In genomic region chr20:4925842-4926530, GRCh38 we compare ENCODE assay signal across 12 cellular contexts.
DNase-seq lines count a peak whose midpoint lies in the region; ATAC-seq, FAIRE-seq and TF ChIP-seq lines count a peak whose summit lies in the region.
"Had no signal": no experiment of that assay in that cellular context is flagged by ENCODE, and none has a peak within 500 bp of the region (broad histone marks: within the 10 kb centered on the region; RNA-seq: fewer than 3 reads in every experiment).

No MANE protein-coding gene starts in this region.

- H3K4me3 Mint-ChIP-seq in activated B cell treated with CpG ODN at 0.5 μM for 24 hours (no peak overlapping the region), Caco-2 (ENCODE audit: unreplicated experiment) (no peak overlapping the region)

- H3K4me3 ChIP-seq in Caco-2 (ENCODE audit: low read depth, low read length): no peak overlapping the region

- H3K9me3 ChIP-seq in Caco-2: no peaks in the 10 kb centered on the region

- POLR2A ChIA-PET in activated B cell treated with CpG ODN at 0.5 μM for 24 hours (lab: Charles Lee): no interaction called here
- POLR2A ChIA-PET in Caco-2 (lab: Charles Lee): no interaction called here

- BruUV-seq in Caco-2 (replicated peaks; lab: Mats Ljungman, UMichigan): no TSS peak

- ATAC-seq in activated B cell treated with CpG ODN at 0.5 μM for 24 hours (ENCODE audit: low read depth) (no peak), GM21619 (IDR thresholded peaks at IDR 0.05; ENCODE audit: unreplicated experiment) (no peak), HG03139 (IDR thresholded peaks at IDR 0.05; ENCODE audit: unreplicated experiment) (no peak)
- ATAC-seq: HCT116 had no signal

- H3K27me3 ChIP-seq in Caco-2 (replicated peaks; ENCODE audit: control insufficient read depth, insufficient read depth, low read length): no peaks in the 10 kb centered on the region

- H3K4me1 Mint-ChIP-seq in activated B cell treated with CpG ODN at 0.5 μM for 24 hours (peaks cover 15% of the 10 kb centered on the region), Caco-2 (ENCODE audit: low read depth, unreplicated experiment) (no peaks in the 10 kb centered on the region)

- H3K4me1 ChIP-seq in Caco-2: no peaks in the 10 kb centered on the region

- H3K9me3 Mint-ChIP-seq in activated B cell treated with CpG ODN at 0.5 μM for 24 hours (no peaks in the 10 kb centered on the region), Caco-2 (ENCODE audit: unreplicated experiment) (no peaks in the 10 kb centered on the region)

- no peak for FAIRE-seq in HTR-8/SVneo (lab: Jason Lieb, UNC)

- CTCF ChIA-PET in activated B cell treated with CpG ODN at 0.5 μM for 24 hours (lab: Charles Lee): interaction anchor here (0.6 to 0.7 kb wide), 2 partner anchors 24 to 69 kb away, joined by 3 to 4 read pairs; no protein-coding TSS in a partner anchor
- CTCF ChIA-PET in Caco-2 (lab: Charles Lee): no interaction called here

- intact Hi-C loops in activated B cell treated with CpG ODN at 0.5 μM for 24 hours (cut with micrococcal nuclease): no loop called here
- intact Hi-C loops in posterior vena cava (cut with DNase I): no loop called here
- intact Hi-C loops in Caco-2 (cut with micrococcal nuclease; ENCODE audit: unreplicated experiment): no loop called here

- H3K36me3 Mint-ChIP-seq in activated B cell treated with CpG ODN at 0.5 μM for 24 hours (ENCODE audit: low read depth) (peaks cover 66% of the 10 kb centered on the region), Caco-2 (ENCODE audit: insufficient read depth, unreplicated experiment) (peaks cover 7% of the 10 kb centered on the region)

- H3K36me3 ChIP-seq in Caco-2 (ENCODE audit: control insufficient read depth, insufficient read depth, low read length): no peaks in the 10 kb centered on the region

- no peaks in the 10 kb centered on the region for H3K27me3 Mint-ChIP-seq in activated B cell treated with CpG ODN at 0.5 μM for 24 hours
- no peaks in the 10 kb centered on the region for H3K27me3 Mint-ChIP-seq in Caco-2 (ENCODE audit: insufficient read depth, unreplicated experiment)

- DNase-seq in COLO829 (ENCODE audit: low spot score): peak; percentile 76
- no peak for DNase-seq in activated B cell treated with CpG ODN at 0.5 μM for 24 hours
- peak; percentile 48 for DNase-seq in foreskin melanocyte
- DNase-seq in posterior vena cava (ENCODE audit: low spot score): peak; percentile 93
- no peak for DNase-seq in HTR-8/SVneo (ENCODE audit: insufficient read length, low spot score)
- DNase-seq in Caco-2: no peak
- DNase-seq: activated CD4-positive, alpha-beta T cell treated with anti-CD3 and anti-CD28 coated beads for 48 hours; DND-41; NCI-H146 had no signal

- TF ChIP-seq CTCF in activated B cell treated with CpG ODN at 0.5 μM for 24 hours (IDR thresholded peaks at IDR 0.05): no peak
- no peak for TF ChIP-seq CTCF in Caco-2 (IDR thresholded peaks at IDR 0.05; ENCODE audit: insufficient read depth in 1 of 2, low read depth in 1 of 2, low read length in 1 of 2, severe bottlenecking in 1 of 2, unreplicated experiment in 1 of 2)

- H3K27ac Mint-ChIP-seq in activated B cell treated with CpG ODN at 0.5 μM for 24 hours: peak overlapping the region; percentile 21
- H3K27ac Mint-ChIP-seq in Caco-2 (ENCODE audit: unreplicated experiment): no peak overlapping the region

Comparison
In these comparisons a context has a peak if more than half of its experiments do, and no peak if none do; other contexts are left out.
1. DNase-seq: peak in COLO829 (single experiment), foreskin melanocyte (single experiment) and posterior vena cava (single experiment); none in activated B cell treated with CpG ODN at 0.5 μM for 24 hours (single experiment), HTR-8/SVneo (single experiment) and Caco-2 (0 of 2).